Comparison of ENCODE assay signal across 9 cellular contexts in genomic region chr11:2837096-2837601, GRCh38. TPM values are rescaled to one million over a fixed set of nuclear protein-coding genes. Genes with fewer than 3 reads are reported as not detected.
DNase-seq lines count a peak whose midpoint lies in the region; ATAC-seq and TF ChIP-seq lines count a peak whose summit lies in the region.
"Had no signal": no experiment of that assay in that cellular context is flagged by ENCODE, and none has a peak within 500 bp of the region (broad histone marks: within the 10 kb centered on the region; RNA-seq: fewer than 3 reads in every experiment).

No MANE protein-coding gene starts in this region.

- H4K8ac ChIP-seq in trophoblast cell (ENCODE audit: low read depth, low read length): no peak overlapping the region

- peak overlapping the region; percentile 50 for H2AK5ac ChIP-seq in trophoblast cell (ENCODE audit: low read length)

- POLR2A ChIA-PET in RWPE1 (lab: Yijun Ruan, JAX; ENCODE audit: low non-redundant PET): no interaction called here

- ATAC-seq in gastroesophageal sphincter (peak; percentile 96), GM19452 (IDR thresholded peaks at IDR 0.05; ENCODE audit: unreplicated experiment) (no peak), HG03521 (IDR thresholded peaks at IDR 0.05; ENCODE audit: unreplicated experiment) (no peak)
- ATAC-seq: GM12878 had no signal

- H3K27me3 ChIP-seq in gastroesophageal sphincter (no peaks in the 10 kb centered on the region), trophoblast cell (ENCODE audit: insufficient read depth, low read length) (no peaks in the 10 kb centered on the region)

- no peak for TF ChIP-seq POLR2A in gastroesophageal sphincter (IDR thresholded peaks at IDR 0.05)

- H3K4ac ChIP-seq in trophoblast cell (ENCODE audit: low read depth, low read length): no peak overlapping the region

- no peak overlapping the region for H2BK120ac ChIP-seq in trophoblast cell (ENCODE audit: insufficient read depth, low read length, poor library complexity)

- H3K4me2 ChIP-seq in trophoblast cell (ENCODE audit: low read length): no peak overlapping the region

- CTCF ChIA-PET in RWPE1 (lab: Yijun Ruan, JAX): no interaction called here

- H3K9ac ChIP-seq in trophoblast cell (ENCODE audit: low read length): no peak overlapping the region

- peak overlapping the region; percentile 54 for H2BK12ac ChIP-seq in trophoblast cell (ENCODE audit: low read length)

- no peak for TF ChIP-seq EP300 in gastroesophageal sphincter (IDR thresholded peaks at IDR 0.05)

- no peak overlapping the region for H2AFZ ChIP-seq in trophoblast cell (ENCODE audit: insufficient read depth, low read length, poor library complexity)

- H3K9me3 ChIP-seq in gastroesophageal sphincter (no peaks in the 10 kb centered on the region), trophoblast cell (ENCODE audit: insufficient read depth, low read depth, low read length) (no peaks in the 10 kb centered on the region)

- peak; percentile 10 for DNase-seq in Caki2 (ENCODE audit: low read depth)
- DNase-seq in RWPE1 (ENCODE audit: low spot score): peak; percentile 12
- DNase-seq in trophoblast cell: peak; percentile 75 to 81
- DNase-seq in KBM-7: no peak
- no peak for DNase-seq in dermis blood vessel endothelial cell

- peaks cover 31% of the 10 kb centered on the region for H3K79me1 ChIP-seq in trophoblast cell (ENCODE audit: low read length)

- no peaks in the 10 kb centered on the region for H3K36me3 ChIP-seq in gastroesophageal sphincter
- no peaks in the 10 kb centered on the region for H3K36me3 ChIP-seq in trophoblast cell (ENCODE audit: control insufficient read depth in 1 of 2, insufficient read depth in 2 of 2, low read length in 2 of 2)

- H3K18ac ChIP-seq in trophoblast cell (ENCODE audit: low read length): peak overlapping the region; percentile 44

- H3K27ac ChIP-seq in RWPE1: no peak overlapping the region
- H3K27ac ChIP-seq in gastroesophageal sphincter: peak overlapping the region in 3 of 4 donors; percentile 48 to 51 (median 50)
- no peak overlapping the region for H3K27ac ChIP-seq in trophoblast cell (ENCODE audit: low read depth, low read length)

- WGBS in gastroesophageal sphincter (ENCODE audit: low coverage in 1 of 2), 2 donors: 18% methylated on average over 8 of the region's 20 CpGs; no CpG with 5 or more reads in 1 of the 2 donors
- WGBS in trophoblast cell (ENCODE audit: extremely low coverage, insufficient coverage, insufficient read length): no CpG with 5 or more reads among the region's 20 CpGs

- H3K4me3 ChIP-seq in gastroesophageal sphincter: no peak overlapping the region
- no peak overlapping the region for H3K4me3 ChIP-seq in trophoblast cell (ENCODE audit: low read depth, low read length)
- H3K4me3 ChIP-seq: GM12878 had no signal

- H4K91ac ChIP-seq in trophoblast cell (ENCODE audit: low read depth, low read length): peak overlapping the region; percentile 60

- peaks cover 0 to 17% (median 11%) of the 10 kb centered on the region in 3 donors for H3K4me1 ChIP-seq in gastroesophageal sphincter
- peaks cover 32 to 37% of the 10 kb centered on the region in 2 experiments for H3K4me1 ChIP-seq in trophoblast cell (ENCODE audit: control insufficient read depth in 1 of 2, insufficient read depth in 2 of 2, low read length in 2 of 2)

- no peak overlapping the region for H4K12ac ChIP-seq in trophoblast cell (ENCODE audit: low read depth, low read length)

- in situ Hi-C loops in Caki2 (cut with HindIII; ENCODE audit: low pct_unique_long_range_greater_than_20kb, low sequenced_read_pairs): no loop called here
- in situ Hi-C loops in KBM-7 (cut with MboI; ENCODE audit: low pct_unique_long_range_greater_than_20kb, low sequenced_read_pairs): no loop called here

- H2BK5ac ChIP-seq in trophoblast cell (ENCODE audit: low read depth, low read length, poor library complexity): peak overlapping the region; percentile 7

- peak overlapping the region; percentile 9 for H3K14ac ChIP-seq in trophoblast cell (ENCODE audit: low read length)

- no peaks in the 10 kb centered on the region for H3K79me2 ChIP-seq in trophoblast cell (ENCODE audit: control insufficient read depth, insufficient read depth, low read length, poor library complexity)

- H3K23ac ChIP-seq in trophoblast cell (ENCODE audit: low read length): no peak overlapping the region

- TF ChIP-seq CTCF in RWPE1 (conservative IDR thresholded peaks at IDR 0.05; ENCODE audit: low read depth) (no peak), gastroesophageal sphincter (IDR thresholded peaks at IDR 0.05) (peak in 3 of 4 experiments; percentile 39 to 66 (median 57))

RNA-seq across cellular contexts. Expression of gene CDKN1C, which starts 48.4 kb away (rescaled TPM):
- 12.8 and 15.8 TPM in 2 replicates for total RNA-seq in Caki2 (2014; rRNA removed; shearing (Covaris generic); ENCODE audit: low replicate concordance)
- total RNA-seq in gastroesophageal sphincter (100 to 1,000 TPM in 2 of 4 donors, 10 to 100 TPM in 2; 87.0 to 201 (median 121) TPM), dermis blood vessel endothelial cell (37.2 and 53.8 TPM in 2 replicates)
- 604 and 638 TPM in 2 replicates for polyA plus RNA-seq in trophoblast cell (2013)

Comparison
In these comparisons a context has a peak if more than half of its experiments do, and no peak if none do; other contexts are left out.
1. DNase-seq: peak in Caki2 (single experiment), RWPE1 (single experiment) and trophoblast cell (2 of 2); none in KBM-7 (single experiment) and dermis blood vessel endothelial cell (single experiment).
2. H3K27ac ChIP-seq: peak in gastroesophageal sphincter (3 of 4); none in RWPE1 (single experiment) and trophoblast cell (single experiment).